In the genomic region with DNA sequence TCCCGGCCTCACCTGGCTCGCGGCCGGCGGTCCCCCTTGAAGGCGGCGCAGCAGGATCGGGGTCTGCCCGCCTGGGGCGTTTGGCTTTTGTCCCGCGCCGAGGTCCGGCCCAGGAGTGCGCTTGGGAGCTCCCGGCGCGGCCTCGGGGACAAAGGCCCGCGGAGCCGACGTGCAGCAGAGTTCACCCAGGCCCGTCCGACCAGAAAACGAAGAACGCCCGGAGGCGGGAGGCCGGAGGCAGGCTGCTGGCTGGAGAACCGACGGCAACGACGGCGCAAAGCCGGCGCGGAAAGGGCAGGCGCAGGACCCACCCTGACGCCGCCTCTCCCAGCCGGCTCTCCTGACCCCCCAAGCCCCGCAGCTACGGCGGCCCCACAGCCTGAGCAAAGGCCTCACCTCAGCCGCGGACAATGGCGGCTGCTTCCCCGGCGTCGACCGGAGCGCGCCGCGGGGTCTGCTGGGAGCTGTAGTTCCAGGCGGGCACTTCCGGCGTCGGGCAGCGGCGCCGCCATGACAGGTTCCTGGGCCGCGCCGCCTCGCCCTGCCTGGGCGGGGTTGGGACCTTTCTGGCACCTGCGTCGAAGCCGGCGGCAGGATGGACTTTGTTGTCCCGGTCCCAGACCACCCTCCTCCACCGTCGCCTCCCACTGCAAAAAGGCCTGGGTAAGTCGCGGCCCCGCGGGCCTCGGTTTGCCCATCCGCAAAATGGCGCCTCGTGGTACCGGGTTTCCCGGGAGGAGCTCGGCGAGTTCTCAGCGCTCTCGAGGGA, we compare ENCODE assay signal across 8 cellular contexts. TPM values are rescaled to one million over a fixed set of nuclear protein-coding genes. Genes with fewer than 3 reads are reported as not detected.
DNase-seq lines count a peak whose midpoint lies in the region; ATAC-seq and TF ChIP-seq lines count a peak whose summit lies in the region.

A gene (minus strand): TSS at position 437 of the 769 bp plus-strand sequence. CDS start 1,501 bp downstream, outside the sequence.

- ATAC-seq in GM21528 (IDR thresholded peaks at IDR 0.05; ENCODE audit: low FRiP score, unreplicated experiment) (peak; percentile 92), foreskin keratinocyte (peak; percentile 91)

- no peaks in the 10 kb centered on the region for H3K27me3 ChIP-seq in foreskin keratinocyte
- H3K27me3 ChIP-seq in neuron (ENCODE audit: insufficient read depth, low read length) = no peaks in the 10 kb centered on the region
- H3K27me3 ChIP-seq in stomach smooth muscle (ENCODE audit: control insufficient read depth in 1 of 2, insufficient read depth in 2 of 2, low read length in 2 of 2) = no peaks in the 10 kb centered on the region

- H3K4me3 Mint-ChIP-seq in IgD-negative memory B cell = peak within 1 kb of the TSS; percentile 85 to 97 (median 94)

- peaks cover 15 to 41% (median 38%) of the 10 kb centered on the region in 3 donors for H3K9me3 Mint-ChIP-seq in IgD-negative memory B cell

- peak within 1 kb of the TSS; percentile 91 to 94 (median 92) for H3K27ac Mint-ChIP-seq in IgD-negative memory B cell

- H3K9me3 ChIP-seq in neuron (ENCODE audit: low read length) (peaks cover 71% of the 10 kb centered on the region), stomach smooth muscle (ENCODE audit: control insufficient read depth in 2 of 2, low read length in 2 of 2) (peaks cover 23 to 29% of the 10 kb centered on the region in 2 donors)

- TF ChIP-seq CTCF in foreskin keratinocyte (conservative IDR thresholded peaks at IDR 0.05) = no peak

- H3K4me1 ChIP-seq in foreskin keratinocyte = peaks cover 12% of the 10 kb centered on the region
- peaks cover 10% of the 10 kb centered on the region for H3K4me1 ChIP-seq in neuron (ENCODE audit: insufficient read depth, low read length)
- peaks cover 24% of the 10 kb centered on the region for H3K4me1 ChIP-seq in stomach smooth muscle (ENCODE audit: control insufficient read depth, insufficient read depth, low read length)

- H3K4me3 ChIP-seq in neuron (ENCODE audit: low read length) (peak within 1 kb of the TSS; percentile 95), stomach smooth muscle (ENCODE audit: low read length in 2 of 2) (peak within 1 kb of the TSS; percentile 91 to 94)

- H3K27me3 Mint-ChIP-seq in IgD-negative memory B cell = no peaks in the 10 kb centered on the region

- peak within 1 kb of the TSS; percentile 81 to 95 for H3K9ac ChIP-seq in stomach smooth muscle (ENCODE audit: low read length in 2 of 2)

- H3K27ac ChIP-seq in foreskin keratinocyte (peak within 1 kb of the TSS; percentile 72), stomach smooth muscle (ENCODE audit: low read length) (peak within 1 kb of the TSS; percentile 71)

- DNase-seq in DMS114 treated with DMSO at 0.1 percent for 48 hours (lab: John Stamatoyannopoulos, UW; ENCODE audit: unreplicated experiment) (peak; percentile 73), SHP77 (lab: John Stamatoyannopoulos, UW) (peak; percentile 60 to 79), foreskin keratinocyte (peak; percentile 64 to 82)
- DNase-seq in activated gamma-delta T cell treated with anti-CD3 and anti-CD28 coated beads, Interleukin-2, amount 50 U/mL, for 16 hours (ENCODE audit: low read depth) = peak; percentile 69

- H3K36me3 ChIP-seq in neuron (ENCODE audit: insufficient read depth, low read length) (peaks cover 73% of the 10 kb centered on the region), stomach smooth muscle (ENCODE audit: control insufficient read depth in 2 of 2, insufficient read depth in 2 of 2, low read length in 2 of 2) (peaks cover 48 to 51% of the 10 kb centered on the region in 2 donors)

- peaks cover 24% of the 10 kb centered on the region for H3K36me3 Mint-ChIP-seq in IgD-negative memory B cell

- peaks cover 14 to 21% (median 15%) of the 10 kb centered on the region in 3 donors for H3K4me1 Mint-ChIP-seq in IgD-negative memory B cell

- H2AFZ ChIP-seq in neuron (ENCODE audit: low read depth, low read length) = peak within 1 kb of the TSS; percentile 82

RNA-seq across cellular contexts. Expression of the gene that starts here (rescaled TPM):
- polyA plus RNA-seq in IgD-negative memory B cell = 9.1 TPM
- total RNA-seq in foreskin keratinocyte = 6.5 and 6.6 TPM in 2 replicates
- polyA plus RNA-seq in foreskin keratinocyte = 1.3 and 1.7 TPM in 2 replicates

Comparison
In these comparisons a context has a peak if more than half of its experiments do, and no peak if none do; other contexts are left out.
1. Peak in every context shown above with its lines: DNase-seq, ATAC-seq, H3K4me3 ChIP-seq and H3K27ac ChIP-seq.